In the genomic region with DNA sequence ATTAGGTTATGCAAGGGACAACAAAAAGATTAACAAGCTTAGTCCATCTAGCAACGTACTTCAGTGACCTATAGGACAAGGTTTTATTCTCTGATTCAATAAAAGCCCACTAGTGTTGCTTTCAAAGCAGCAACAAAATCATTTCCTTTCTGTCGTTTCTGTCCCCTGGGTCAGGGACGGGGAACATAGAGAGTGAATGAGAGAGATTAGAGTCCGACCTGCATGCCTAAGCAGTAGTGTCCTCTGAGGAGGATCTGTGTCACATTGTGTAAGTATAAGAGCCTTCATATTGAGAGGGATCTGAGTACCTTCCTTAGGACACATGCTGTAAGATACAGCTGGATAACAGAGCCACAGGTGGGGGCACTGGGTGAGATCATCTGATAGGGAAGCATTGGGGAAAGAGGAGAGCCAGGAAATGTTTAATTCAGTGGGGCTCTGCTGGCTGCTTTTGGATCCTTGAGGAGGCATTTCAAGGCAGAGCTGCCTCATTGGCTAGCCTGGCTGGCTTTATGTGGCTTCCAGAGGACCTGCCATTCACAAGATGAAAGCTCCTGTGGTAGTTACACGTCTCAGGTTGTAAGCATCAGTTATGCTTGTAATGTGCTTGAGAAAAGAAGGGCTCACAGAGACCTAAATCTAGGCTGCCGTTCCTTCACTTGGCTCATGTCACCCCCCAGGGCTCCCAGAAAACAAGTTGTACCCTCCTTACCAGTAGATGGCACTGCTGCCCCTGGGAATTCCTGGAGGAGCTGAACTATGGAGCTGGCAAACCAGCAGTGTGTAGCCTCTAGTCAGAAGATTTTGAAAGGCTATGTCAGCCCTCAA, we compare ENCODE assay signal across 9 cellular contexts. TPM values are rescaled to one million over a fixed set of nuclear protein-coding genes. Genes with fewer than 3 reads are reported as not detected.
A peak's percentile ranks its signal among the peaks of the same experiment; 100 is the strongest.
DNase-seq lines count a peak whose midpoint lies in the region; ATAC-seq and TF ChIP-seq lines count a peak whose summit lies in the region.
"Had no signal": no experiment of that assay in that cellular context is flagged by ENCODE, and none has a peak within 500 bp of the region (broad histone marks: within the 10 kb centered on the region; RNA-seq: fewer than 3 reads in every experiment).

No MANE protein-coding gene starts in this region.

- no peaks in the 10 kb centered on the region for H4K20me1 ChIP-seq in DND-41 (ENCODE audit: insufficient read depth, low read length)

- peaks cover 1 to 5% of the 10 kb centered on the region in 2 donors for H3K4me1 Mint-ChIP-seq in immature natural killer cell
- H3K4me1 Mint-ChIP-seq in naive thymus-derived CD8-positive, alpha-beta T cell: peaks cover 2 to 13% (median 6%) of the 10 kb centered on the region in 4 donors

- DNase-seq in DND-41 (peak; percentile 43), H7 (peak; percentile 78), NCI-H2107 (lab: John Stamatoyannopoulos, UW) (peak; percentile 79), glomerular endothelial cell (ENCODE audit: extremely low read depth, low read depth, low spot score) (peak; percentile 44), posterior cingulate gyrus (peak; percentile 66 to 97 (median 86)), immature natural killer cell (no peak)
- DNase-seq in activated CD4-positive, alpha-beta T cell treated with anti-CD3 and anti-CD28 coated beads, Interleukin-2, amount 50 U/mL, for 48 hours: peak; percentile 47 to 53
- no peak for DNase-seq in naive thymus-derived CD8-positive, alpha-beta T cell

- peaks cover 3% of the 10 kb centered on the region for H3K27me3 ChIP-seq in DND-41 (ENCODE audit: insufficient read depth, low read length, poor library complexity)
- H3K27me3 ChIP-seq in H7 (ENCODE audit: control insufficient read depth, insufficient read depth, low read length): peaks cover 28% of the 10 kb centered on the region

- H3K4me1 ChIP-seq in DND-41 (ENCODE audit: insufficient read depth, low read length): no peaks in the 10 kb centered on the region

- H3K27ac ChIP-seq in DND-41 (ENCODE audit: low read length): no peak overlapping the region

- H3K36me3 ChIP-seq in DND-41 (ENCODE audit: insufficient read depth, low read length): no peaks in the 10 kb centered on the region
- no peaks in the 10 kb centered on the region; the same call in 1 of the 2 replicates for H3K36me3 ChIP-seq in H7 (replicated peaks; ENCODE audit: control insufficient read depth, insufficient read depth, low read length)

- H3K9me3 ChIP-seq in DND-41 (ENCODE audit: insufficient read depth, low read length, severe bottlenecking): no peaks in the 10 kb centered on the region

- H3K4me2 ChIP-seq in DND-41 (ENCODE audit: insufficient read depth, low read length): no peak overlapping the region

- peak; percentile 47; the same call in 1 of the 3 replicates for ATAC-seq in DND-41 (ENCODE audit: insufficient read depth, low read depth)
- ATAC-seq in naive thymus-derived CD8-positive, alpha-beta T cell: no peak

- POLR2A ChIA-PET in naive thymus-derived CD8-positive, alpha-beta T cell (lab: Charles Lee): no interaction called here

- no peak overlapping the region for H3K9ac ChIP-seq in DND-41 (ENCODE audit: low read depth, low read length)

- H3K27ac Mint-ChIP-seq in immature natural killer cell: no peak overlapping the region
- no peak overlapping the region for H3K27ac Mint-ChIP-seq in naive thymus-derived CD8-positive, alpha-beta T cell
- H3K27ac Mint-ChIP-seq: stimulated activated naive CD8-positive, alpha-beta T cell treated with anti-CD3 and anti-CD28 coated beads, Interleukin-15, Interleukin-2, amounts not matched to agents 100 ng/mL and 50 ng/mL, for 24 hours had no signal

- no peaks in the 10 kb centered on the region for H3K79me2 ChIP-seq in DND-41 (ENCODE audit: insufficient read depth, low read length)

- H3K4me3 Mint-ChIP-seq in immature natural killer cell: no peak overlapping the region
- H3K4me3 Mint-ChIP-seq in naive thymus-derived CD8-positive, alpha-beta T cell: no peak overlapping the region
- H3K4me3 Mint-ChIP-seq: stimulated activated naive CD8-positive, alpha-beta T cell treated with anti-CD3 and anti-CD28 coated beads, Interleukin-15, Interleukin-2, amounts not matched to agents 100 ng/mL and 50 ng/mL, for 24 hours had no signal

- peaks cover 0 to 5% (median 0%) of the 10 kb centered on the region in 6 donors for H3K9me3 Mint-ChIP-seq in immature natural killer cell
- H3K9me3 Mint-ChIP-seq in naive thymus-derived CD8-positive, alpha-beta T cell: peaks cover 0 to 4% (median 0%) of the 10 kb centered on the region in 9 donors
- H3K9me3 Mint-ChIP-seq: stimulated activated naive CD8-positive, alpha-beta T cell treated with anti-CD3 and anti-CD28 coated beads, Interleukin-15, Interleukin-2, amounts not matched to agents 100 ng/mL and 50 ng/mL, for 24 hours had no signal

- TF ChIP-seq CTCF in DND-41 (IDR thresholded peaks at IDR 0.05; ENCODE audit: borderline replicate concordance, extremely low read depth, low read length, poor library complexity, severe bottlenecking): peak; percentile 70

- peaks cover 0 to 4% (median 0%) of the 10 kb centered on the region in 3 donors for H3K36me3 Mint-ChIP-seq in immature natural killer cell
- H3K36me3 Mint-ChIP-seq in naive thymus-derived CD8-positive, alpha-beta T cell: peaks cover 0 to 5% (median 0%) of the 10 kb centered on the region in 3 donors

- H3K27me3 Mint-ChIP-seq in immature natural killer cell (ENCODE audit: low read depth in 3 of 3): peaks cover 8 to 19% (median 9%) of the 10 kb centered on the region in 3 donors
- H3K27me3 Mint-ChIP-seq in naive thymus-derived CD8-positive, alpha-beta T cell: peaks cover 25 to 49% (median 35%) of the 10 kb centered on the region in 5 donors

- intact Hi-C loops in posterior cingulate gyrus (cut with DNase I): loop anchor here (1.0 to 2.0 kb wide), 4 partner anchors 310 to 382 kb away; no protein-coding TSS in a partner anchor

- H3K4me3 ChIP-seq in DND-41 (ENCODE audit: low read depth in 1 of 2, low read length in 2 of 2) (no peak overlapping the region), H7 (ENCODE audit: insufficient read depth, low read depth, low read length) (no peak overlapping the region)

- H2AFZ ChIP-seq in DND-41 (ENCODE audit: low read depth, low read length): no peak overlapping the region

RNA-seq across cellular contexts. Expression of gene TMEM108, which starts 2.7 kb away (rescaled TPM):
- total RNA-seq in H7 (2014; rRNA removed; shearing (Covaris generic)): 2.1 and 3.5 TPM in 2 replicates
- 0.34 and 0.53 TPM in 2 replicates for total RNA-seq in glomerular endothelial cell
- polyA plus RNA-seq in immature natural killer cell: under 1 TPM in 1 of 3 donors, not detected in 2; 0.16 TPM
- total RNA-seq in naive thymus-derived CD8-positive, alpha-beta T cell: not detected
- not detected for polyA plus RNA-seq in naive thymus-derived CD8-positive, alpha-beta T cell

Comparison
In these comparisons a context has a peak if more than half of its experiments do, and no peak if none do; other contexts are left out.
1. DNase-seq: peak in DND-41 (single experiment), H7 (single experiment), NCI-H2107 (single experiment), activated CD4-positive, alpha-beta T cell treated with anti-CD3 and anti-CD28 coated beads, Interleukin-2, amount 50 U/mL, for 48 hours (2 of 2), glomerular endothelial cell (single experiment) and posterior cingulate gyrus (10 of 10); none in immature natural killer cell (0 of 3) and naive thymus-derived CD8-positive, alpha-beta T cell (0 of 10).